Comparison of ENCODE assay signal across 8 cellular contexts in the genomic region with DNA sequence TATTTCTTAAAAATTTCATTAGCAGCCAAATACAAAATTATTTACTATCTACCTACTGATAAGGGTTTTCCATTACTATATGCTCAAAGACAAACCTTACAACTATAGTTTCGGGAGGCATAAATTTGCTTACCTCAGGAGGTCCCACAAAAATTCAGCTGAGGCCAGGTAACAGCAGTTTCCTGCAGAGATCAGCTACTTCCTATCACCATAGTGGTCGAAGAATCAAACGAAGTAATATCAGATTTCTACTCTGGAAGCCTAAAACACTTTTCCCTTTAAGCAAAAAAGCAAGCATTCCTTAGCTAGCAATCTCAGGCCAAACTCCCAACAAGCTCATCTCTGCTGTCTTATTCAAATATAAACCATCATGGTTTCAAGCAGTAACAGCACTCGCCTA. TPM values are rescaled to one million over a fixed set of nuclear protein-coding genes. Genes with fewer than 3 reads are reported as not detected.
DNase-seq lines count a peak whose midpoint lies in the region; ATAC-seq and TF ChIP-seq lines count a peak whose summit lies in the region.

No MANE protein-coding gene starts in this region.

- H3K27me3 ChIP-seq in prostate gland (replicated peaks; ENCODE audit: insufficient read depth): no peaks in the 10 kb centered on the region

- H3K9me3 ChIP-seq in prostate gland: no peaks in the 10 kb centered on the region

- ATAC-seq in GM21723 (IDR thresholded peaks at IDR 0.05; ENCODE audit: unreplicated experiment): no peak
- no peak for ATAC-seq in HG02973 (IDR thresholded peaks at IDR 0.05; ENCODE audit: unreplicated experiment)

- peak overlapping the region; percentile 86 for H3K4me3 ChIP-seq in GM12864 (ENCODE audit: low read depth, low read length)
- H3K4me3 ChIP-seq in epithelial cell of proximal tubule (ENCODE audit: low read depth, low read length): peak overlapping the region; percentile 71
- H3K4me3 ChIP-seq in prostate gland: peak overlapping the region in 1 of 2 donors; percentile 2

- 18% methylated on average over 4 of the region's 4 CpGs for WGBS in prostate gland

- DNase-seq in GM12864 (ENCODE audit: low read depth) (no peak), RPMI8226 (peak; percentile 39), epithelial cell of proximal tubule (ENCODE audit: low read depth) (no peak), prostate gland (ENCODE audit: low spot score) (no peak), GOT3 (lab: John Stamatoyannopoulos, UW) (no peak), ureter (ENCODE audit: low spot score) (no peak)

- H3K4me1 ChIP-seq in prostate gland (replicated peaks): peaks cover 13% of the 10 kb centered on the region

- H3K27ac ChIP-seq in prostate gland: peak overlapping the region; percentile 10 to 42

- no peak for TF ChIP-seq POLR2A in prostate gland (IDR thresholded peaks at IDR 0.05)

- TF ChIP-seq CTCF in GM12864 (IDR thresholded peaks at IDR 0.05; ENCODE audit: low read depth, low read length, missing control alignments) (no peak), epithelial cell of proximal tubule (conservative IDR thresholded peaks at IDR 0.05; ENCODE audit: low read depth, low read length) (no peak), prostate gland (IDR thresholded peaks at IDR 0.05) (no peak)

- intact Hi-C loops in prostate gland (cut with DNase I): no loop called here

- no peaks in the 10 kb centered on the region for H3K36me3 ChIP-seq in prostate gland

RNA-seq across cellular contexts. Expression of gene NAP1L4, which starts 3.1 kb away (rescaled TPM):
- total RNA-seq in epithelial cell of proximal tubule: 121 and 156 TPM in 2 replicates
- total RNA-seq in prostate gland: 100 to 1,000 TPM; 103 to 131 TPM
- 189 TPM for total RNA-seq in ureter

RNA-seq across cellular contexts. Expression of gene PHLDA2, which starts 59.8 kb away (rescaled TPM):
- total RNA-seq in epithelial cell of proximal tubule: 63.1 and 97.2 TPM in 2 replicates
- 10 to 100 TPM; 12.4 to 20.4 TPM for total RNA-seq in prostate gland
- total RNA-seq in ureter: 15.9 TPM
